8 cellular contexts compared by ENCODE assay signal in genomic region chr19:19320362-19321142, GRCh38. TPM values are rescaled to one million over a fixed set of nuclear protein-coding genes. Genes with fewer than 3 reads are reported as not detected.
DNase-seq lines count a peak whose midpoint lies in the region; TF ChIP-seq lines count a peak whose summit lies in the region.

A gene with protein sequence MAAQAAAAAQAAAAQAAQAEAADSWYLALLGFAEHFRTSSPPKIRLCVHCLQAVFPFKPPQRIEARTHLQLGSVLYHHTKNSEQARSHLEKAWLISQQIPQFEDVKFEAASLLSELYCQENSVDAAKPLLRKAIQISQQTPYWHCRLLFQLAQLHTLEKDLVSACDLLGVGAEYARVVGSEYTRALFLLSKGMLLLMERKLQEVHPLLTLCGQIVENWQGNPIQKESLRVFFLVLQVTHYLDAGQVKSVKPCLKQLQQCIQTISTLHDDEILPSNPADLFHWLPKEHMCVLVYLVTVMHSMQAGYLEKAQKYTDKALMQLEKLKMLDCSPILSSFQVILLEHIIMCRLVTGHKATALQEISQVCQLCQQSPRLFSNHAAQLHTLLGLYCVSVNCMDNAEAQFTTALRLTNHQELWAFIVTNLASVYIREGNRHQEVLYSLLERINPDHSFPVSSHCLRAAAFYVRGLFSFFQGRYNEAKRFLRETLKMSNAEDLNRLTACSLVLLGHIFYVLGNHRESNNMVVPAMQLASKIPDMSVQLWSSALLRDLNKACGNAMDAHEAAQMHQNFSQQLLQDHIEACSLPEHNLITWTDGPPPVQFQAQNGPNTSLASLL (plus strand): TSS chr19:19320829. CDS start chr19:19320860, 31 bp downstream.
Gene SUGP1 (minus strand): TSS chr19:19320509. CDS start chr19:19320496, 13 bp downstream.

- no peaks in the 10 kb centered on the region for H3K27me3 ChIP-seq in GM06990 (replicated peaks; ENCODE audit: control insufficient read depth, insufficient read depth, low read length)

- H3K27ac ChIP-seq in SK-N-MC, result peak within 1 kb of the TSS; percentile 96
- H3K27ac ChIP-seq in temporal lobe (ENCODE audit: low read depth, low read length), result peak within 1 kb of the TSS; percentile 86

- no peak for TF ChIP-seq CTCF in GM06990 (IDR thresholded peaks at IDR 0.05; ENCODE audit: insufficient read depth, low read length, poor library complexity, severe bottlenecking)

- DNase-seq in GM06990 (ENCODE audit: extremely low read depth, insufficient read length) (peak; percentile 94), HEK293T (ENCODE audit: extremely low spot score) (peak; percentile 96), MV-4-11 (lab: John Stamatoyannopoulos, UW) (peak; percentile 96), SK-N-MC (ENCODE audit: low read depth, low spot score) (peak; percentile 85), glomerular endothelial cell (ENCODE audit: extremely low read depth, low read depth, low spot score) (peak; percentile 70), occipital lobe (lab: John Stamatoyannopoulos, UW) (peak; percentile 85)
- DNase-seq in activated naive CD4-positive, alpha-beta T cell treated with anti-CD3 and anti-CD28 coated beads, Interleukin-2, amount 50 U/mL, for 16 hours, result peak; percentile 91

- peak within 1 kb of the TSS; percentile 98 for H3K9ac ChIP-seq in SK-N-MC (ENCODE audit: insufficient read length)

- POLR2A ChIA-PET in HEK293T (lab: Yijun Ruan, JAX), result interaction anchor here (0.9 to 1.2 kb wide), 4 partner anchors 16 to 117 kb away, joined by 3 to 4 read pairs (median 3); partner anchors contain the start of gene NR2C2AP

- no peaks in the 10 kb centered on the region for H3K9me3 ChIP-seq in SK-N-MC (ENCODE audit: low read depth, low read length)

- H3K36me3 ChIP-seq in GM06990 (ENCODE audit: control insufficient read depth, insufficient read depth, low read length), result peaks cover 12% of the 10 kb centered on the region
- H3K36me3 ChIP-seq in SK-N-MC (ENCODE audit: insufficient read depth, low read length), result peaks cover 28% of the 10 kb centered on the region

- CTCF ChIA-PET in HEK293T (lab: Yijun Ruan, JAX), result interaction anchor here (1.0 kb wide), 1 partner anchor 22 kb away, joined by 4 read pairs; no protein-coding TSS in a partner anchor

- H3K4me3 ChIP-seq in GM06990 (replicated peaks; ENCODE audit: low read depth, low read length) (peak within 1 kb of the TSS; percentile 99), SK-N-MC (peak within 1 kb of the TSS; percentile 93)

TF ChIP-seq in HEK293T, 16 proteins besides CTCF, POLR2A, EP300 and RAD21:
- TF ChIP-seq CTBP1 (IDR thresholded peaks at IDR 0.05; ENCODE audit: borderline replicate concordance) (no peak), SUZ12 (IDR thresholded peaks at IDR 0.05) (peak; percentile 75; the same call in 1 of the 2 replicates), ELF4 (IDR thresholded peaks at IDR 0.05) (peak; percentile 83), NFRKB (IDR thresholded peaks at IDR 0.05) (0 out of 2 replicates have a peak, but pooled peaks have one; percentile 20), SP1 (IDR thresholded peaks at IDR 0.05) (peak; percentile 31; the same call in 1 of the 2 replicates), L3MBTL2 (conservative IDR thresholded peaks at IDR 0.05) (no peak)
- TF ChIP-seq, protein P1, sequence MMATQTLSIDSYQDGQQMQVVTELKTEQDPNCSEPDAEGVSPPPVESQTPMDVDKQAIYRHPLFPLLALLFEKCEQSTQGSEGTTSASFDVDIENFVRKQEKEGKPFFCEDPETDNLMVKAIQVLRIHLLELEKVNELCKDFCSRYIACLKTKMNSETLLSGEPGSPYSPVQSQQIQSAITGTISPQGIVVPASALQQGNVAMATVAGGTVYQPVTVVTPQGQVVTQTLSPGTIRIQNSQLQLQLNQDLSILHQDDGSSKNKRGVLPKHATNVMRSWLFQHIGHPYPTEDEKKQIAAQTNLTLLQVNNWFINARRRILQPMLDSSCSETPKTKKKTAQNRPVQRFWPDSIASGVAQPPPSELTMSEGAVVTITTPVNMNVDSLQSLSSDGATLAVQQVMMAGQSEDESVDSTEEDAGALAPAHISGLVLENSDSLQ (IDR thresholded peaks at IDR 0.05), result peak; percentile 77

RNA-seq across cellular contexts. Expression of the first gene that starts in this region (rescaled TPM):
- 34.3 and 46.0 TPM in 2 replicates for total RNA-seq in glomerular endothelial cell
- total RNA-seq in occipital lobe, result 31.7 TPM
- total RNA-seq in temporal lobe, result 24.6 TPM

RNA-seq across cellular contexts. Expression of gene SUGP1, which starts in this region (rescaled TPM):
- total RNA-seq in glomerular endothelial cell, result 43.7 and 45.8 TPM in 2 replicates
- total RNA-seq in occipital lobe, result 14.5 TPM
- 17.5 TPM for total RNA-seq in temporal lobe

Comparison
In these comparisons a context has a peak if more than half of its experiments do, and no peak if none do; other contexts are left out.
1. Peak in every context shown above with its lines: DNase-seq, H3K4me3 ChIP-seq and H3K27ac ChIP-seq.